1 cellular context compared by ENCODE assay signal in the genomic region with DNA sequence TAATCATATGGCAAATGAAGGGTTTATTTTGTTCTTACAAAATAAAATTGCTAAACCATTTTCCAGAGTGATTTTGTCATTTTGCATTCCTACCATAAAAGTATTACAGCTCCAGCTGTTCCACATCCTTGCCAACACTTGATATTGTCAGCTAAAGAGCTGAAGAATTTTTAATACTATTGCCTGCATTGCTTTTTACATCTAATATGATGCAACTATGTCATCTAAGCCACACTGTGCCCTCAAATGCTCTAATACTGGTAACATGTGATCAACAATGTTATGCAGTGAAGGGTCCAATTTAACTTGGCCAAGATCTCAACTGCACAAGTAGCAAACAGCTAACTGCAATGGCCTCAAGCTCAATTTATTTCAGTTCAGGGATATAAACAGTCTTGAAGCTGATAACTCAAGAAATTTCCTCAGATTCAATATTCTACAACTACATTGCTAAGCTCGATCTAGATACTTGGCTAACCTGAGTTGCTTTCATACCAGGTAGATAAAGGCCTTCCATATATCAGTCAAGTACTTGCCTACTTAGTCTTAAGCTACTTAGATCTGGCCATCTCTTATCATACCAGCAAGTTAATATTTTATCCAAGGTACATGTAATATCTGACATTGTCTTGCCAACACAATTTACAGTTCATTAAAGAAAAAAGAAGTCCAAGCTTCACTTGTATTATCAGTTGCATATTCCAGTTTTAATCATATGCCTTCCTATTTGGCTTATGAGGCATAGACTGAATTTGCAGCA.
TF ChIP-seq lines count a peak whose summit lies in the region.

No MANE protein-coding gene starts in this region.

TF ChIP-seq in GM12878, 131 proteins besides CTCF, POLR2A, EP300 and RAD21:
- TF ChIP-seq ZZZ3 (IDR thresholded peaks at IDR 0.05; ENCODE audit: control insufficient read depth, insufficient read length, low read depth) = no peak
- no peak for TF ChIP-seq BCL11A (IDR thresholded peaks at IDR 0.05; ENCODE audit: low read depth, low read length)
- TF ChIP-seq, protein P1, sequence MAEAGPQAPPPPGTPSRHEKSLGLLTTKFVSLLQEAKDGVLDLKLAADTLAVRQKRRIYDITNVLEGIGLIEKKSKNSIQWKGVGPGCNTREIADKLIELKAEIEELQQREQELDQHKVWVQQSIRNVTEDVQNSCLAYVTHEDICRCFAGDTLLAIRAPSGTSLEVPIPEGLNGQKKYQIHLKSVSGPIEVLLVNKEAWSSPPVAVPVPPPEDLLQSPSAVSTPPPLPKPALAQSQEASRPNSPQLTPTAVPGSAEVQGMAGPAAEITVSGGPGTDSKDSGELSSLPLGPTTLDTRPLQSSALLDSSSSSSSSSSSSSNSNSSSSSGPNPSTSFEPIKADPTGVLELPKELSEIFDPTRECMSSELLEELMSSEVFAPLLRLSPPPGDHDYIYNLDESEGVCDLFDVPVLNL (IDR thresholded peaks at IDR 0.05; ENCODE audit: low read depth, low read length) = no peak
- no peak for TF ChIP-seq SRF (IDR thresholded peaks at IDR 0.05; ENCODE audit: low read depth in 2 of 2, low read length in 2 of 2)
- TF ChIP-seq, protein P2, sequence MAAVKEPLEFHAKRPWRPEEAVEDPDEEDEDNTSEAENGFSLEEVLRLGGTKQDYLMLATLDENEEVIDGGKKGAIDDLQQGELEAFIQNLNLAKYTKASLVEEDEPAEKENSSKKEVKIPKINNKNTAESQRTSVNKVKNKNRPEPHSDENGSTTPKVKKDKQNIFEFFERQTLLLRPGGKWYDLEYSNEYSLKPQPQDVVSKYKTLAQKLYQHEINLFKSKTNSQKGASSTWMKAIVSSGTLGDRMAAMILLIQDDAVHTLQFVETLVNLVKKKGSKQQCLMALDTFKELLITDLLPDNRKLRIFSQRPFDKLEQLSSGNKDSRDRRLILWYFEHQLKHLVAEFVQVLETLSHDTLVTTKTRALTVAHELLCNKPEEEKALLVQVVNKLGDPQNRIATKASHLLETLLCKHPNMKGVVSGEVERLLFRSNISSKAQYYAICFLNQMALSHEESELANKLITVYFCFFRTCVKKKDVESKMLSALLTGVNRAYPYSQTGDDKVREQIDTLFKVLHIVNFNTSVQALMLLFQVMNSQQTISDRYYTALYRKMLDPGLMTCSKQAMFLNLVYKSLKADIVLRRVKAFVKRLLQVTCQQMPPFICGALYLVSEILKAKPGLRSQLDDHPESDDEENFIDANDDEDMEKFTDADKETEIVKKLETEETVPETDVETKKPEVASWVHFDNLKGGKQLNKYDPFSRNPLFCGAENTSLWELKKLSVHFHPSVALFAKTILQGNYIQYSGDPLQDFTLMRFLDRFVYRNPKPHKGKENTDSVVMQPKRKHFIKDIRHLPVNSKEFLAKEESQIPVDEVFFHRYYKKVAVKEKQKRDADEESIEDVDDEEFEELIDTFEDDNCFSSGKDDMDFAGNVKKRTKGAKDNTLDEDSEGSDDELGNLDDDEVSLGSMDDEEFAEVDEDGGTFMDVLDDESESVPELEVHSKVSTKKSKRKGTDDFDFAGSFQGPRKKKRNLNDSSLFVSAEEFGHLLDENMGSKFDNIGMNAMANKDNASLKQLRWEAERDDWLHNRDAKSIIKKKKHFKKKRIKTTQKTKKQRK (IDR thresholded peaks at IDR 0.05; ENCODE audit: low read depth, low read length) = no peak
- no peak for TF ChIP-seq NR2C1 (IDR thresholded peaks at IDR 0.05)
- TF ChIP-seq MYC (IDR thresholded peaks at IDR 0.05; ENCODE audit: insufficient read depth, insufficient read length, insufficient replicate concordance, low read length, severe bottlenecking) = no peak
- TF ChIP-seq, protein P3, sequence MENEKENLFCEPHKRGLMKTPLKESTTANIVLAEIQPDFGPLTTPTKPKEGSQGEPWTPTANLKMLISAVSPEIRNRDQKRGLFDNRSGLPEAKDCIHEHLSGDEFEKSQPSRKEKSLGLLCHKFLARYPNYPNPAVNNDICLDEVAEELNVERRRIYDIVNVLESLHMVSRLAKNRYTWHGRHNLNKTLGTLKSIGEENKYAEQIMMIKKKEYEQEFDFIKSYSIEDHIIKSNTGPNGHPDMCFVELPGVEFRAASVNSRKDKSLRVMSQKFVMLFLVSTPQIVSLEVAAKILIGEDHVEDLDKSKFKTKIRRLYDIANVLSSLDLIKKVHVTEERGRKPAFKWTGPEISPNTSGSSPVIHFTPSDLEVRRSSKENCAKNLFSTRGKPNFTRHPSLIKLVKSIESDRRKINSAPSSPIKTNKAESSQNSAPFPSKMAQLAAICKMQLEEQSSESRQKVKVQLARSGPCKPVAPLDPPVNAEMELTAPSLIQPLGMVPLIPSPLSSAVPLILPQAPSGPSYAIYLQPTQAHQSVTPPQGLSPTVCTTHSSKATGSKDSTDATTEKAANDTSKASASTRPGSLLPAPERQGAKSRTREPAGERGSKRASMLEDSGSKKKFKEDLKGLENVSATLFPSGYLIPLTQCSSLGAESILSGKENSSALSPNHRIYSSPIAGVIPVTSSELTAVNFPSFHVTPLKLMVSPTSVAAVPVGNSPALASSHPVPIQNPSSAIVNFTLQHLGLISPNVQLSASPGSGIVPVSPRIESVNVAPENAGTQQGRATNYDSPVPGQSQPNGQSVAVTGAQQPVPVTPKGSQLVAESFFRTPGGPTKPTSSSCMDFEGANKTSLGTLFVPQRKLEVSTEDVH (IDR thresholded peaks at IDR 0.05; ENCODE audit: low read depth, partially characterized antibody) = no peak
- no peak for TF ChIP-seq SP1 (IDR thresholded peaks at IDR 0.05; ENCODE audit: low read depth, low read length)
- no peak for TF ChIP-seq BHLHE40 (IDR thresholded peaks at IDR 0.05; ENCODE audit: borderline replicate concordance in 1 of 2, low read depth in 2 of 2, low read length in 1 of 2)
- TF ChIP-seq, protein P4, sequence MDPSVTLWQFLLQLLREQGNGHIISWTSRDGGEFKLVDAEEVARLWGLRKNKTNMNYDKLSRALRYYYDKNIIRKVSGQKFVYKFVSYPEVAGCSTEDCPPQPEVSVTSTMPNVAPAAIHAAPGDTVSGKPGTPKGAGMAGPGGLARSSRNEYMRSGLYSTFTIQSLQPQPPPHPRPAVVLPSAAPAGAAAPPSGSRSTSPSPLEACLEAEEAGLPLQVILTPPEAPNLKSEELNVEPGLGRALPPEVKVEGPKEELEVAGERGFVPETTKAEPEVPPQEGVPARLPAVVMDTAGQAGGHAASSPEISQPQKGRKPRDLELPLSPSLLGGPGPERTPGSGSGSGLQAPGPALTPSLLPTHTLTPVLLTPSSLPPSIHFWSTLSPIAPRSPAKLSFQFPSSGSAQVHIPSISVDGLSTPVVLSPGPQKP (IDR thresholded peaks at IDR 0.05; ENCODE audit: low read depth, low read length) = no peak
- no peak for TF ChIP-seq SUPT20H (IDR thresholded peaks at IDR 0.05; ENCODE audit: borderline replicate concordance, control insufficient read depth, low read depth, low read length)
- TF ChIP-seq, protein P5, sequence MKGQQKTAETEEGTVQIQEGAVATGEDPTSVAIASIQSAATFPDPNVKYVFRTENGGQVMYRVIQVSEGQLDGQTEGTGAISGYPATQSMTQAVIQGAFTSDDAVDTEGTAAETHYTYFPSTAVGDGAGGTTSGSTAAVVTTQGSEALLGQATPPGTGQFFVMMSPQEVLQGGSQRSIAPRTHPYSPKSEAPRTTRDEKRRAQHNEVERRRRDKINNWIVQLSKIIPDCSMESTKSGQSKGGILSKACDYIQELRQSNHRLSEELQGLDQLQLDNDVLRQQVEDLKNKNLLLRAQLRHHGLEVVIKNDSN (IDR thresholded peaks at IDR 0.05; ENCODE audit: borderline replicate concordance, extremely low read length, insufficient read depth, low read depth, low read length) = no peak
- TF ChIP-seq MTA3 (IDR thresholded peaks at IDR 0.05; ENCODE audit: borderline replicate concordance, low read length) = no peak
- TF ChIP-seq ZSCAN29 (IDR thresholded peaks at IDR 0.05) = no peak
- TF ChIP-seq CEBPB (IDR thresholded peaks at IDR 0.05; ENCODE audit: borderline replicate concordance in 1 of 2, low read depth in 2 of 2, low read length in 2 of 2) = no peak
